Comparison of ENCODE assay signal across 23 cellular contexts in genomic region chr3:43079536-43080332, GRCh38.
"Had no signal": no experiment of that assay in that cellular context is flagged by ENCODE, and none has a peak within 500 bp of the region (broad histone marks: within the 10 kb centered on the region; RNA-seq: fewer than 3 reads in every experiment).

No MANE protein-coding gene starts in this region.

- H3K4me1 ChIP-seq: heart left ventricle, left lung, parathyroid adenoma, psoas muscle, suprapubic skin, tibial artery, upper lobe of right lung, uterus had no signal

- H3K4me3 ChIP-seq: heart left ventricle, left lung, lung, psoas muscle, skin epidermis, suprapubic skin, thoracic aorta, tibial artery, upper lobe of right lung, uterus had no signal

- H3K27ac ChIP-seq: heart left ventricle, left lung, parathyroid adenoma, psoas muscle, skin epidermis, suprapubic skin, thoracic aorta, tibial artery, upper lobe of right lung, uterus had no signal

- H3K27me3 ChIP-seq: heart left ventricle, left lung, suprapubic skin, tibial artery, upper lobe of right lung, uterus had no signal

- H3K9me3 ChIP-seq: left lung, psoas muscle, suprapubic skin, thoracic aorta, tibial artery, upper lobe of right lung, uterus had no signal

- ATAC-seq: heart left ventricle; left colon; left lung; psoas muscle; sciatic nerve; stimulated activated effector memory CD8-positive, alpha-beta T cell treated with anti-CD3 and anti-CD28 coated beads, Interleukin-12 subunit alpha, Interleukin-12 subunit beta, amount 100 ng/mL, for 72 hours; upper lobe of right lung had no signal

- H3K36me3 ChIP-seq: uterus had no signal

- DNase-seq: heart left ventricle; hypothalamus; immature natural killer cell; kidney; left colon; left lung; mesendoderm; naive B cell; nucleus accumbens; psoas muscle; stimulated activated CD4-positive, alpha-beta T cell treated with anti-CD3 and anti-CD28 coated beads, Interleukin-4, amount 100 ng/mL, for 24 hours; stimulated activated naive CD4-positive, alpha-beta T cell; tibial artery; trophoblast cell; upper lobe of right lung; uterus had no signal
